In the genomic region with DNA sequence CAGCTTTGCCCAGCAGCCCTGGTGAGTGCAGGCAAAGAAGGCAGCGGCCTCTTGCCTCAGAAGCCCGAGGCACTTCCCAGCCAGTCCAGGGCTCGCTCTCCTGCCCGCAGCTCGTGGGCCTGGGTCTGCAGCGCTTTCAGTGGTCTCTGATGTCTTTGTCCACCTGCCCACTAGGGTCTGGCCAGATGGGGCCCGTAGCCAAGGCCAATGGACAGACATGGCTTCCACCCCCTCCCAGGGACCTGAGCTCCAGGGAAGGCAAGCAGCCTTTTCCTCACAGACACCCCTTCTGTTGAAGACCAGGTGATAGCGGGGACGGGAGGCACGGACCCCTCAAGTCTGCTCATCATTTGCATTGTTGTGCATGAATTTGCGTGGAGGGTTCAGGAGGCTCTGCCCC, we compare ENCODE assay signal across 1 cellular context.
TF ChIP-seq lines count a peak whose summit lies in the region.

No MANE protein-coding gene starts in this region.

TF ChIP-seq in HepG2, 621 proteins besides CTCF, POLR2A, EP300 and RAD21 (continued from another document):
- TF ChIP-seq, protein P1, sequence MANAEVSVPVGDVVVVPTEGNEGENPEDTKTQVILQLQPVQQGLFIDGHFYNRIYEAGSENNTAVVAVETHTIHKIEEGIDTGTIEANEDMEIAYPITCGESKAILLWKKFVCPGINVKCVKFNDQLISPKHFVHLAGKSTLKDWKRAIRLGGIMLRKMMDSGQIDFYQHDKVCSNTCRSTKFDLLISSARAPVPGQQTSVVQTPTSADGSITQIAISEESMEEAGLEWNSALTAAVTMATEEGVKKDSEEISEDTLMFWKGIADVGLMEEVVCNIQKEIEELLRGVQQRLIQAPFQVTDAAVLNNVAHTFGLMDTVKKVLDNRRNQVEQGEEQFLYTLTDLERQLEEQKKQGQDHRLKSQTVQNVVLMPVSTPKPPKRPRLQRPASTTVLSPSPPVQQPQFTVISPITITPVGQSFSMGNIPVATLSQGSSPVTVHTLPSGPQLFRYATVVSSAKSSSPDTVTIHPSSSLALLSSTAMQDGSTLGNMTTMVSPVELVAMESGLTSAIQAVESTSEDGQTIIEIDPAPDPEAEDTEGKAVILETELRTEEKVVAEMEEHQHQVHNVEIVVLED (CRISPR knock-in tag; IDR thresholded peaks at IDR 0.05; ENCODE audit: borderline replicate concordance): no peak
- no peak for TF ChIP-seq RELA (CRISPR knock-in tag; IDR thresholded peaks at IDR 0.05)
- 0 out of 2 replicates have a peak, but pooled peaks have one; percentile 16 for TF ChIP-seq TMF1 (CRISPR knock-in tag; IDR thresholded peaks at IDR 0.05; ENCODE audit: low read depth)
- TF ChIP-seq RBM22 (optimal IDR thresholded peaks at IDR 0.05; ENCODE audit: low read length): peak; percentile 93
- no peak for TF ChIP-seq ZNF780A (CRISPR knock-in tag; IDR thresholded peaks at IDR 0.05)
- TF ChIP-seq, protein P2, sequence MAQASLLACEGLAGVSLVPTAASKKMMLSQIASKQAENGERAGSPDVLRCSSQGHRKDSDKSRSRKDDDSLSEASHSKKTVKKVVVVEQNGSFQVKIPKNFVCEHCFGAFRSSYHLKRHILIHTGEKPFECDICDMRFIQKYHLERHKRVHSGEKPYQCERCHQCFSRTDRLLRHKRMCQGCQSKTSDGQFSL (CRISPR knock-in tag; IDR thresholded peaks at IDR 0.05): no peak
